In the genomic region with DNA sequence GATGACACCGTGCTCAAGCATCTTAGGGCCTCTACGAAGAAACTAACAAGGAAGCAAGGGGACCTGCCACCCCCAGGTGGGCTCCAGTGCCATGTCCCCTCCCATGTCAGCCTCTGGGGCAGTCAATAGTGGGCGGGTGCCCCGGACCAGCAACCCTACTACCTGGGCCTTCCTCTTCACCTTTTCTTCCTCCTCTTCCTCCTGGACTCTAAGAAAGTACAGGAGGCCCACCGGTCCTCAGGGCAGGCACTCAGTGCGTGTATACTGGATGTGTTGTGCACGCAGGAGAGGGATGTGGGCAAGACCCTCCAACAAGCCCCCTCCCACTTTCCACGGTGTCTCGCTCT, we compare ENCODE assay signal across 3 cellular contexts. TPM values are rescaled to one million over a fixed set of nuclear protein-coding genes. Genes with fewer than 3 reads are reported as not detected.
"Had no signal": no experiment of that assay in that cellular context is flagged by ENCODE, and none has a peak within 500 bp of the region (broad histone marks: within the 10 kb centered on the region; RNA-seq: fewer than 3 reads in every experiment).

No MANE protein-coding gene starts in this region.

RNA-seq across cellular contexts. Expression of a gene that starts 22.3 kb away (rescaled TPM):
- total RNA-seq: body of pancreas, bronchial epithelial cell had no signal

RNA-seq across cellular contexts. Expression of a gene that starts 59.9 kb away (rescaled TPM):
- total RNA-seq: astrocyte had no signal
